In the genomic region with DNA sequence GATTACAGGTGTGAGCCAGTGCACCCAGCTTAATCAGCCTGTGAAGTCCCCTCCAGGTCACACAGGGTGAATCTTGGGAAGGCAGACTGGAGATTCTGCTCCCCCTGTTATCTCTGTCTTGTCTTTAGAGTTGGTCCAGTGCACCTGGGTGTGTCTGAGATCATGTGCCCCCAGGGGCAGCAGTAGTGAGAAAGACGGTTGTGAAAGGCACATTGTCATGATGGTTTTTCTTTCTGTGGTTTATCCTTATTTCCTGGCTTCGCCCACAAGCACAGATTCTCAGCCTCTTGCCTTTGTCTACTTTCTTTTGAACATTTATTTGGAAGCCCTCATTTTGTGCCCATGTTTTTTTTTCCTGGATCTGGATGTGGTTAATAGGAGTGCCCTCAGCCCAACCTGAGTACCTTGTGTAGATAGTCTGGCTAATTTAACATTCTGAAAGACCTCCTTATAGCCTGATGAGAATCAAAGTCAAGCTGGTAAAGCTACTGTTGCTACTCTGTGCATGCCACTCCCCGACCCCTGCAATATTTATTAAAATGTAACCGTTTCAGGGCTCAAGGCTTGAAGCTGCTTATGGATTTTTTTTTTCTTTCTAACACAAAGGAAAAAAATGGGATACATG, we compare ENCODE assay signal across 8 cellular contexts. TPM values are rescaled to one million over a fixed set of nuclear protein-coding genes. Genes with fewer than 3 reads are reported as not detected.
DNase-seq lines count a peak whose midpoint lies in the region; ATAC-seq lines count a peak whose summit lies in the region.

No MANE protein-coding gene starts in this region.

- ATAC-seq in GM18867 (IDR thresholded peaks at IDR 0.05; ENCODE audit: unreplicated experiment), result peak; percentile 66
- ATAC-seq in HG02798 (IDR thresholded peaks at IDR 0.05; ENCODE audit: poor library complexity, unreplicated experiment), result peak; percentile 75
- ATAC-seq in Right ventricle myocardium inferior, result no peak
- no peak for ATAC-seq in GM18520 (IDR thresholded peaks at IDR 0.05; ENCODE audit: unreplicated experiment)

- intact Hi-C loops in Right ventricle myocardium inferior (cut with DNase I), result no loop called here

- DNase-seq in NOMO-1 treated with dmso at 0.1 percent for 144 hours (lab: John Stamatoyannopoulos, UW; ENCODE audit: unreplicated experiment) (peak; percentile 28), fibroblast of peridontal ligament (ENCODE audit: extremely low read depth) (peak; percentile 33), Right ventricle myocardium inferior (ENCODE audit: missing footprints) (no peak), amniotic stem cell (lab: John Stamatoyannopoulos, UW) (no peak)
- DNase-seq in activated naive CD4-positive, alpha-beta T cell (lab: John Stamatoyannopoulos, UW), result no peak

RNA-seq across cellular contexts. Expression of a gene that starts 23.7 kb away (rescaled TPM):
- 8.4 TPM for total RNA-seq in Right ventricle myocardium inferior

Comparison
In these comparisons a context has a peak if more than half of its experiments do, and no peak if none do; other contexts are left out.
1. ATAC-seq: peak in GM18867 (single experiment) and HG02798 (single experiment); none in Right ventricle myocardium inferior (single experiment) and GM18520 (single experiment).
2. DNase-seq: peak in NOMO-1 treated with dmso at 0.1 percent for 144 hours (single experiment) and fibroblast of peridontal ligament (single experiment); none in Right ventricle myocardium inferior (single experiment), amniotic stem cell (single experiment) and activated naive CD4-positive, alpha-beta T cell (0 of 4).